In genomic region chr9:114450181-114450580, GRCh38 we compare ENCODE assay signal across 1 cellular context.
TF ChIP-seq lines count a peak whose summit lies in the region.

No MANE protein-coding gene starts in this region.

TF ChIP-seq in H1, 55 proteins besides CTCF, POLR2A, EP300 and RAD21:
- TF ChIP-seq SIRT6 (IDR thresholded peaks at IDR 0.05; ENCODE audit: low read length) (no peak), TEAD4 (IDR thresholded peaks at IDR 0.05; ENCODE audit: low read depth, low read length) (no peak), JUND (IDR thresholded peaks at IDR 0.05; ENCODE audit: low read length) (no peak), CHD2 (IDR thresholded peaks at IDR 0.05; ENCODE audit: low read length) (no peak), ZNF274 (IDR thresholded peaks at IDR 0.05; ENCODE audit: borderline replicate concordance, extremely low read depth, low read length) (no peak), NRF1 (IDR thresholded peaks at IDR 0.05; ENCODE audit: low read depth, low read length) (no peak), POLR2AphosphoS5 (IDR thresholded peaks at IDR 0.05; ENCODE audit: low read depth, low read length) (no peak), CREB1 (IDR thresholded peaks at IDR 0.05) (no peak), SIX5 (IDR thresholded peaks at IDR 0.05; ENCODE audit: low read depth, low read length) (no peak), RFX5 (IDR thresholded peaks at IDR 0.05; ENCODE audit: borderline replicate concordance, low read depth, low read length) (no peak), TBP (IDR thresholded peaks at IDR 0.05; ENCODE audit: low read depth, low read length) (no peak), GTF2F1 (IDR thresholded peaks at IDR 0.05; ENCODE audit: borderline replicate concordance, low read depth, low read length) (no peak), MAX (IDR thresholded peaks at IDR 0.05) (no peak), BACH1 (IDR thresholded peaks at IDR 0.05; ENCODE audit: low read length) (no peak), SRF (IDR thresholded peaks at IDR 0.05; ENCODE audit: low read depth, low read length) (no peak), KDM4A (IDR thresholded peaks at IDR 0.05; ENCODE audit: low read depth, low read length, severe bottlenecking) (no peak), KDM5A (IDR thresholded peaks at IDR 0.05; ENCODE audit: low read length) (no peak), CHD7 (IDR thresholded peaks at IDR 0.05; ENCODE audit: insufficient replicate concordance, low read length) (no peak), SAP30 (IDR thresholded peaks at IDR 0.05; ENCODE audit: insufficient read depth, insufficient replicate concordance, low read length) (no peak)
